ENCODE assay signal across 8 cellular contexts in the genomic region with DNA sequence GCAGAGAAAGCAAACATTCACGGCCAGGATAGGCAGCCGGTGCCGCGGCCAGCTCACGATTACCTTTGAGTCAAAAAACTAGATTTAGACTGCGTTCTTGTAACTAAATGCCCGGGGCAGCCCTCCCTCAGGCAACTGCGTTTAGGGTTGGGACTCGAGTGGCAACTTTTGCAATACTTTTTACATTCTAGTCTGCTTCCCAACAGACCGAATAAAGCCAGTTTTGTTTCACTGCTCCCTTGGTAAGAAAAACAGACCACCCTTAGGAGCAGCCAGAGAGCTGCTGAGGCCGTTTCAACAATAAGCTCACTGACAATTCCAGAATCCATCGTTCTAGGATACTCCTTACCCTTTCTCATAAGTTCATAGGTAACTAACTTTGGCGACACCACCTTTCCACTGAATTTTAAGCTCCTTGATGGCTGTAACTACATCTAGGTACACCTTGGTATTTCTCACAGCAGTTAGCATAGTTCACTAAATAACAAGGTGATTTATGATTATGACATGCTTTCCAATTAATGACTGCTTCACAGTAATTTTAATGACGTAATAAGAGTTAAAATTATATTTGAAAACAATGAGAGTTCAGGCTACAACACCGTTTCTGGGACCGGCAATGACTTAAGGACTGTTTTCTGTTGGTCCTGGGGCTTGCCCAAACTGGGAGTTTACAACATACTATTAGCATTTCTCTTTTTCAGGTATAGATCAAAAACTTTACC. TPM values are rescaled to one million over a fixed set of nuclear protein-coding genes. Genes with fewer than 3 reads are reported as not detected.
DNase-seq lines count a peak whose midpoint lies in the region; ATAC-seq and TF ChIP-seq lines count a peak whose summit lies in the region.

No MANE protein-coding gene starts in this region.

- no peaks in the 10 kb centered on the region for H3K9me3 ChIP-seq in CD4-positive, CD25-positive, alpha-beta regulatory T cell (ENCODE audit: control insufficient read depth in 2 of 2, low read length in 2 of 2)
- H3K9me3 ChIP-seq in ovary = no peaks in the 10 kb centered on the region

- H3K36me3 Mint-ChIP-seq in CD4-positive, CD25-positive, alpha-beta regulatory T cell = no peaks in the 10 kb centered on the region
- H3K36me3 Mint-ChIP-seq in activated B cell treated with CpG ODN at 0.5 μM for 24 hours (ENCODE audit: low read depth) = peaks cover 15% of the 10 kb centered on the region

- CTCF ChIA-PET in activated B cell treated with CpG ODN at 0.5 μM for 24 hours (lab: Charles Lee) = interaction anchor here (1.0 to 1.4 kb wide), 3 partner anchors 11 to 372 kb away, joined by 3 to 11 read pairs (median 3); no protein-coding TSS in a partner anchor

- peak overlapping the region; percentile 99 for H3K27ac ChIP-seq in CD4-positive, CD25-positive, alpha-beta regulatory T cell (ENCODE audit: insufficient read depth, low read length, poor library complexity, severe bottlenecking)
- H3K27ac ChIP-seq in foreskin keratinocyte (peak overlapping the region; percentile 86), ovary (peak overlapping the region; percentile 81 to 95)

- ATAC-seq in CD4-positive, CD25-positive, alpha-beta regulatory T cell (ENCODE audit: low read depth in 2 of 2) = no peak
- peak; percentile 0 for ATAC-seq in HG02642 (IDR thresholded peaks at IDR 0.05; ENCODE audit: poor library complexity, unreplicated experiment)
- no peak for ATAC-seq in activated B cell treated with CpG ODN at 0.5 μM for 24 hours (ENCODE audit: low read depth)
- peak; percentile 0 for ATAC-seq in foreskin keratinocyte
- ATAC-seq in GM19395 (IDR thresholded peaks at IDR 0.05; ENCODE audit: unreplicated experiment) = no peak
- no peak for ATAC-seq in GM18498 (IDR thresholded peaks at IDR 0.05; ENCODE audit: unreplicated experiment)

- TF ChIP-seq POLR2A in ovary (IDR thresholded peaks at IDR 0.05) = no peak

- intact Hi-C loops in activated B cell treated with CpG ODN at 0.5 μM for 24 hours (cut with micrococcal nuclease) (loop anchor here (1.0 to 10.0 kb wide), 10 partner anchors 11 to 775 kb away; a partner anchor contains a TSS), ovary (cut with DNase I) (loop anchor here in 1 of 4 donors (2.0 to 10.0 kb wide), 2 partner anchors 161 to 859 kb away; a partner anchor contains a TSS)

- DNase-seq in CD4-positive, CD25-positive, alpha-beta regulatory T cell = peak in 2 of 3 donors; percentile 52 to 58
- DNase-seq in activated B cell treated with CpG ODN at 0.5 μM for 24 hours (no peak), foreskin keratinocyte (no peak), ovary (no peak), HuH-7.5 (ENCODE audit: low spot score) (no peak)

- peaks cover 17 to 42% (median 33%) of the 10 kb centered on the region in 4 donors for H3K4me1 Mint-ChIP-seq in CD4-positive, CD25-positive, alpha-beta regulatory T cell
- H3K4me1 Mint-ChIP-seq in activated B cell treated with CpG ODN at 0.5 μM for 24 hours = peaks cover 50% of the 10 kb centered on the region

- H3K27ac Mint-ChIP-seq in CD4-positive, CD25-positive, alpha-beta regulatory T cell = peak overlapping the region; percentile 98 to 100 (median 99)
- peak overlapping the region; percentile 99 for H3K27ac Mint-ChIP-seq in activated B cell treated with CpG ODN at 0.5 μM for 24 hours

- POLR2A ChIA-PET in activated B cell treated with CpG ODN at 0.5 μM for 24 hours (lab: Charles Lee) = interaction anchor here (0.5 to 1.8 kb wide), 16 partner anchors 11 to 1328 kb away, joined by 3 to 46 read pairs (median 4); a partner anchor contains a TSS

- WGBS in ovary, 3 donors = 1% methylated on average over 16 of the region's 16 CpGs

- H3K36me3 ChIP-seq in CD4-positive, CD25-positive, alpha-beta regulatory T cell (ENCODE audit: control insufficient read depth, insufficient read depth, low read length) = no peaks in the 10 kb centered on the region
- no peaks in the 10 kb centered on the region for H3K36me3 ChIP-seq in ovary

- peak overlapping the region; percentile 96 for H3K4me3 ChIP-seq in CD4-positive, CD25-positive, alpha-beta regulatory T cell (ENCODE audit: low read depth, low read length)
- H3K4me3 ChIP-seq in ovary = peak overlapping the region; percentile 88

- H3K27me3 ChIP-seq in CD4-positive, CD25-positive, alpha-beta regulatory T cell (ENCODE audit: control insufficient read depth, insufficient read depth, low read length) = no peaks in the 10 kb centered on the region
- H3K27me3 ChIP-seq in foreskin keratinocyte = no peaks in the 10 kb centered on the region
- no peaks in the 10 kb centered on the region for H3K27me3 ChIP-seq in ovary

- H3K9me3 Mint-ChIP-seq in CD4-positive, CD25-positive, alpha-beta regulatory T cell = no peaks in the 10 kb centered on the region
- no peaks in the 10 kb centered on the region for H3K9me3 Mint-ChIP-seq in activated B cell treated with CpG ODN at 0.5 μM for 24 hours

- TF ChIP-seq EP300 in ovary (IDR thresholded peaks at IDR 0.05) = peak; percentile 4

- no peaks in the 10 kb centered on the region for H3K27me3 Mint-ChIP-seq in CD4-positive, CD25-positive, alpha-beta regulatory T cell
- H3K27me3 Mint-ChIP-seq in activated B cell treated with CpG ODN at 0.5 μM for 24 hours = no peaks in the 10 kb centered on the region

- H3K4me3 Mint-ChIP-seq in CD4-positive, CD25-positive, alpha-beta regulatory T cell = peak overlapping the region; percentile 89 to 97 (median 96)
- H3K4me3 Mint-ChIP-seq in activated B cell treated with CpG ODN at 0.5 μM for 24 hours = peak overlapping the region; percentile 90

- peaks cover 63% of the 10 kb centered on the region for H3K4me1 ChIP-seq in CD4-positive, CD25-positive, alpha-beta regulatory T cell (ENCODE audit: control insufficient read depth, insufficient read depth, low read length, poor library complexity, severe bottlenecking)
- H3K4me1 ChIP-seq in foreskin keratinocyte (peaks cover 10% of the 10 kb centered on the region), ovary (ENCODE audit: insufficient read depth) (peaks cover 2% of the 10 kb centered on the region)

- TF ChIP-seq CTCF in activated B cell treated with CpG ODN at 0.5 μM for 24 hours (IDR thresholded peaks at IDR 0.05) = no peak
- TF ChIP-seq CTCF in foreskin keratinocyte (conservative IDR thresholded peaks at IDR 0.05) = no peak
- TF ChIP-seq CTCF in ovary (IDR thresholded peaks at IDR 0.05) = no peak

RNA-seq across cellular contexts. Expression of a gene that starts 0.9 kb away (rescaled TPM):
- 66.6 TPM for total RNA-seq in CD4-positive, CD25-positive, alpha-beta regulatory T cell
- polyA plus RNA-seq in CD4-positive, CD25-positive, alpha-beta regulatory T cell = 10 to 100 TPM; 24.4 to 45.3 (median 32.0) TPM
- total RNA-seq in activated B cell treated with CpG ODN at 0.5 μM for 24 hours = 37.2 and 45.1 TPM in 2 replicates
- 9.7 and 10.5 TPM in 2 replicates for total RNA-seq in foreskin keratinocyte
- 0.93 and 1.3 TPM in 2 replicates for polyA plus RNA-seq in foreskin keratinocyte
- 10 to 100 TPM; 15.6 to 25.8 (median 19.2) TPM for total RNA-seq in ovary
- polyA plus RNA-seq in ovary = 1 to 10 TPM; 4.2 to 6.1 TPM

Comparison
In these comparisons a context has a peak if more than half of its experiments do, and no peak if none do; other contexts are left out.
1. ATAC-seq: peak in HG02642 (single experiment) and foreskin keratinocyte (single experiment); none in CD4-positive, CD25-positive, alpha-beta regulatory T cell (0 of 2), activated B cell treated with CpG ODN at 0.5 μM for 24 hours (single experiment), GM19395 (single experiment) and GM18498 (single experiment).
2. DNase-seq: peak in CD4-positive, CD25-positive, alpha-beta regulatory T cell (2 of 3); none in activated B cell treated with CpG ODN at 0.5 μM for 24 hours (single experiment), foreskin keratinocyte (0 of 2), ovary (0 of 5) and HuH-7.5 (single experiment).
3. Peak in every context shown above with its lines, with median percentiles within 50 percentile points of each other: H3K27ac ChIP-seq.